ENCODE assay signal across 20 cellular contexts in genomic region chr12:31007153-31007495, GRCh38.
A peak's percentile ranks its signal among the peaks of the same experiment; 100 is the strongest.
DNase-seq lines count a peak whose midpoint lies in the region; ATAC-seq and TF ChIP-seq lines count a peak whose summit lies in the region.
"Had no signal": no experiment of that assay in that cellular context is flagged by ENCODE, and none has a peak within 500 bp of the region (broad histone marks: within the 10 kb centered on the region; RNA-seq: fewer than 3 reads in every experiment).

No MANE protein-coding gene starts in this region.

- DNase-seq in Right ventricle myocardium superior, result peak; percentile 0
- DNase-seq in left ventricle myocardium inferior, result no peak
- DNase-seq in SJCRH30, result peak; percentile 50 to 65
- peak; percentile 64 for DNase-seq in myocyte (ENCODE audit: low read depth)
- DNase-seq in spleen, result peak; percentile 41
- no peak for DNase-seq in NCI-H1048 (lab: John Stamatoyannopoulos, UW)
- no peak for DNase-seq in globus pallidus (ENCODE audit: low spot score)
- DNase-seq: CD4-positive, CD25-positive, alpha-beta regulatory T cell; CD8-positive, alpha-beta memory T cell; COR-L47; DMS 273 treated with DMSO at 0.1 percent for 48 hours; DMS53; DND-41; EL; GM23248; HCEC 1CT; IMR-90 had no signal

- no peak for TF ChIP-seq CTCF in left ventricle myocardium inferior (IDR thresholded peaks at IDR 0.05; ENCODE audit: borderline replicate concordance)
- no peak for TF ChIP-seq CTCF in spleen (IDR thresholded peaks at IDR 0.05 in 8 of 11, conservative IDR thresholded peaks at IDR 0.05 in 3 of 11)

- no peak for ATAC-seq in Right ventricle myocardium superior (ENCODE audit: poor library complexity)
- ATAC-seq in HG03135 (IDR thresholded peaks at IDR 0.05; ENCODE audit: unreplicated experiment), result no peak
- ATAC-seq: GM12878 had no signal

- 80 to 92% (median 84%) methylated on average over 3 of the region's 3 CpGs for WGBS in spleen, 5 donors

- H3K4me3 ChIP-seq in left ventricle myocardium inferior (no peak overlapping the region), SJCRH30 (no peak overlapping the region), spleen (no peak overlapping the region)
- H3K4me3 ChIP-seq: BLaER1 treated with 17β-estradiol and CSF1 and Interleukin-3, amounts not matched to agents 10 nM and 100 nM; GM12878; GM23248 had no signal

- intact Hi-C loops in Right ventricle myocardium superior (cut with DNase I), result no loop called here
- intact Hi-C loops in left ventricle myocardium inferior (cut with micrococcal nuclease), result no loop called here
- intact Hi-C loops in spleen (cut with DNase I; ENCODE audit: low total_unique reads), result no loop called here

- H3K9me3 ChIP-seq in left ventricle myocardium inferior (replicated peaks) (no peaks in the 10 kb centered on the region), SJCRH30 (replicated peaks) (no peaks in the 10 kb centered on the region), spleen (no peaks in the 10 kb centered on the region)
- H3K9me3 ChIP-seq: BLaER1 treated with 17β-estradiol and CSF1 and Interleukin-3, amounts not matched to agents 10 nM and 100 nM had no signal

- no peak for TF ChIP-seq POLR2A in spleen (IDR thresholded peaks at IDR 0.05)

- H3K27me3 ChIP-seq in left ventricle myocardium inferior (ENCODE audit: low read depth) (no peaks in the 10 kb centered on the region), SJCRH30 (no peaks in the 10 kb centered on the region), spleen (replicated peaks in 1 of 7) (no peaks in the 10 kb centered on the region)
- H3K27me3 ChIP-seq: BLaER1 treated with 17β-estradiol and CSF1 and Interleukin-3, amounts not matched to agents 10 nM and 100 nM had no signal

- H3K4me1 ChIP-seq in left ventricle myocardium inferior, result no peaks in the 10 kb centered on the region
- peaks cover 32% of the 10 kb centered on the region for H3K4me1 ChIP-seq in SJCRH30
- peaks cover 0 to 29% (median 0%) of the 10 kb centered on the region in 6 donors for H3K4me1 ChIP-seq in spleen

- H3K27ac ChIP-seq in left ventricle myocardium inferior (replicated peaks) (no peak overlapping the region), SJCRH30 (0 out of 2 replicates have a peak overlapping the region, but pooled peaks have one; percentile 14), spleen (peak overlapping the region in 5 of 8 donors; percentile 64 to 85 (median 74))
- H3K27ac ChIP-seq: BLaER1 treated with 17β-estradiol and CSF1 and Interleukin-3, amounts not matched to agents 10 nM and 100 nM; GM23248 had no signal

- H3K36me3 ChIP-seq in left ventricle myocardium inferior, result no peaks in the 10 kb centered on the region
- H3K36me3 ChIP-seq in SJCRH30, result no peaks in the 10 kb centered on the region
- no peaks in the 10 kb centered on the region for H3K36me3 ChIP-seq in spleen
- H3K36me3 ChIP-seq: BLaER1 treated with 17β-estradiol and CSF1 and Interleukin-3, amounts not matched to agents 10 nM and 100 nM had no signal

Comparison
In these comparisons a context has a peak if more than half of its experiments do, and no peak if none do; other contexts are left out.
1. DNase-seq: peak in Right ventricle myocardium superior (single experiment), SJCRH30 (2 of 2), myocyte (single experiment) and spleen (single experiment); none in left ventricle myocardium inferior (single experiment), NCI-H1048 (single experiment) and globus pallidus (single experiment).